ENCODE assay signal across 20 cellular contexts in the genomic region with DNA sequence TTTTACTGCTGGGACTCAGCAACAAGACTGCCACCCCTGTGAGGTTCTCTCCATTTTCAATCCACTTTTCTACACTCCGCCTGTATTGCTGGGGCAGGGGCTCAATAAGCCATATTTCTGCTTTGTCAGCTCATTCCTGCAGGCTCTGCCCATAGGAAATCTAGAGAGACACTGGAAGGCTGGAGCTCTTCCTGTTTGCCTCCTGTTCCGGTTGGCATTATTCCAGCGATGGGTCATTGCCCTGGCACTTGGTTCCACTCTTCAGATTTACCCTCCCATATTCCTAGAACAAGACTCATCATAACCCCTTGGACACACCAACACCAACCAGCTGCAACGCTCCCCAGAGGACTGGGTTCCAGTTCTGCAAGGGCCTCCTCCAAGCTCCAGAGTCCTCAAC.
A peak's percentile ranks its signal among the peaks of the same experiment; 100 is the strongest.
DNase-seq lines count a peak whose midpoint lies in the region; ATAC-seq and TF ChIP-seq lines count a peak whose summit lies in the region.
"Had no signal": no experiment of that assay in that cellular context is flagged by ENCODE, and none has a peak within 500 bp of the region (broad histone marks: within the 10 kb centered on the region; RNA-seq: fewer than 3 reads in every experiment).

No MANE protein-coding gene starts in this region.

- H3K36me3 ChIP-seq in SK-N-SH (replicated peaks in 1 of 2; ENCODE audit: control insufficient read depth in 1 of 2, insufficient read depth in 2 of 2, low read length in 1 of 2) (no peaks in the 10 kb centered on the region), transverse colon (no peaks in the 10 kb centered on the region)
- H3K36me3 ChIP-seq: left ventricle myocardium inferior had no signal

- H3K4me1 Mint-ChIP-seq in stimulated activated naive CD8-positive, alpha-beta T cell treated with anti-CD3 and anti-CD28 coated beads, Interleukin-15, amount 100 ng/mL, for 72 hours: no peaks in the 10 kb centered on the region
- H3K4me1 Mint-ChIP-seq: activated naive CD8-positive, alpha-beta T cell treated with anti-CD3 and anti-CD28 coated beads, Interleukin-2, amount 50 U/mL, for 24 hours; CD14-positive monocyte had no signal

- H3K4me1 ChIP-seq in SK-N-SH (ENCODE audit: control insufficient read depth in 1 of 2, insufficient read depth in 2 of 2, low read depth in 1 of 2, low read length in 1 of 2) (no peaks in the 10 kb centered on the region; a peak in 1 of 4 replicates), transverse colon (peaks cover 0 to 11% (median 8%) of the 10 kb centered on the region in 4 donors)
- H3K4me1 ChIP-seq: left ventricle myocardium inferior had no signal

- H3K27ac Mint-ChIP-seq in stimulated activated naive CD8-positive, alpha-beta T cell treated with anti-CD3 and anti-CD28 coated beads, Interleukin-15, amount 100 ng/mL, for 72 hours: no peak overlapping the region
- H3K27ac Mint-ChIP-seq: activated naive CD8-positive, alpha-beta T cell treated with anti-CD3 and anti-CD28 coated beads, Interleukin-2, amount 50 U/mL, for 24 hours; activated T-helper 2 cell treated with anti-CD3 and anti-CD28 coated beads, Interferon-gamma antibody, Interleukin-2, Interleukin-4, amounts not matched to agents 10 μg/mL and 5 μg/mL and 100 μg/mL, durations not matched to agents 14 hours and 24 hours and 36 hours; CD14-positive monocyte had no signal

- H3K9me3 Mint-ChIP-seq in stimulated activated naive CD8-positive, alpha-beta T cell treated with anti-CD3 and anti-CD28 coated beads, Interleukin-15, amount 100 ng/mL, for 72 hours: no peaks in the 10 kb centered on the region
- H3K9me3 Mint-ChIP-seq: activated naive CD8-positive, alpha-beta T cell treated with anti-CD3 and anti-CD28 coated beads, Interleukin-2, amount 50 U/mL, for 24 hours; activated T-helper 2 cell treated with anti-CD3 and anti-CD28 coated beads, Interferon-gamma antibody, Interleukin-2, Interleukin-4, amounts not matched to agents 10 μg/mL and 5 μg/mL and 100 μg/mL, durations not matched to agents 14 hours and 24 hours and 36 hours had no signal

- CTCF ChIA-PET in SK-N-SH (lab: Yijun Ruan, JAX): interaction anchor here (0.7 to 1.7 kb wide), 5 partner anchors 10 to 159 kb away, joined by 3 to 6 read pairs (median 3); no protein-coding TSS in a partner anchor

- H2AFZ ChIP-seq in SK-N-SH (ENCODE audit: low read depth): 0 out of 2 replicates have a peak overlapping the region, but pooled peaks have one; percentile 3

- intact Hi-C loops in transverse colon (cut with DNase I; ENCODE audit: low total_unique reads): no loop called here

- no peak overlapping the region for H3K27ac ChIP-seq in SK-N-SH (ENCODE audit: low read depth in 2 of 2, low read length in 1 of 2)
- H3K27ac ChIP-seq in transverse colon: no peak overlapping the region
- H3K27ac ChIP-seq: left ventricle myocardium inferior had no signal

- H3K27me3 ChIP-seq in SK-N-SH (ENCODE audit: insufficient read depth) (no peaks in the 10 kb centered on the region), transverse colon (no peaks in the 10 kb centered on the region)

- ATAC-seq in SK-N-SH treated with all-trans-retinoic acid at 6 μM for 48 hours (no peak), HG02571 (IDR thresholded peaks at IDR 0.05; ENCODE audit: unreplicated experiment) (no peak)
- no peak for ATAC-seq in stimulated activated naive CD8-positive, alpha-beta T cell treated with anti-CD3 and anti-CD28 coated beads, Interleukin-15, amount 100 ng/mL, for 72 hours
- ATAC-seq: activated CD4-positive, CD25-positive, alpha-beta regulatory T cell treated with anti-CD3 and anti-CD28 coated beads, Interleukin-2, amount 50 U/mL, for 24 hours; activated naive CD8-positive, alpha-beta T cell treated with anti-CD3 and anti-CD28 coated beads, Interleukin-2, amount 50 U/mL, for 24 hours; esophagus mucosa; right cardiac atrium had no signal

- H3K9me3 ChIP-seq in SK-N-SH: no peaks in the 10 kb centered on the region
- no peaks in the 10 kb centered on the region for H3K9me3 ChIP-seq in transverse colon

- TF ChIP-seq EP300 in SK-N-SH (IDR thresholded peaks at IDR 0.05; ENCODE audit: borderline replicate concordance in 1 of 2, low read depth in 1 of 2, low read length in 1 of 2) (no peak), transverse colon (IDR thresholded peaks at IDR 0.05; ENCODE audit: low read depth) (no peak)

- no peak for DNase-seq in SK-N-SH
- peak; percentile 41 for DNase-seq in NCI-H2196 (lab: John Stamatoyannopoulos, UW; ENCODE audit: unreplicated experiment)
- DNase-seq in cerebellar cortex (ENCODE audit: low spot score): peak; percentile 44
- DNase-seq in transverse colon: peak; percentile 8
- DNase-seq in stimulated activated naive CD8-positive, alpha-beta T cell treated with anti-CD3 and anti-CD28 coated beads, Interleukin-15, amount 100 ng/mL, for 72 hours: no peak
- DNase-seq in retina: no peak
- DNase-seq: activated naive CD8-positive, alpha-beta T cell treated with anti-CD3 and anti-CD28 coated beads, Interleukin-2, amount 50 U/mL, for 24 hours; Kasumi-1; left ventricle myocardium inferior; NCI-H146; occipital lobe; right cardiac atrium; stimulated activated naive CD4-positive, alpha-beta T cell treated with Interleukin-2 at 50 U/mL for 16 hours; trophoblast cell had no signal

- no peak for TF ChIP-seq RAD21 in SK-N-SH (IDR thresholded peaks at IDR 0.05; ENCODE audit: low read length)

- TF ChIP-seq CTCF in SK-N-SH (IDR thresholded peaks at IDR 0.05) (no peak), transverse colon (IDR thresholded peaks at IDR 0.05) (no peak)

- H3F3A ChIP-seq in SK-N-SH (replicated peaks; ENCODE audit: insufficient read depth): no peaks in the 10 kb centered on the region

- in situ Hi-C loops in transverse colon (cut with MboI; ENCODE audit: low pct_ligation_motif_present in 1 of 4, low pct_unique_long_range_greater_than_20kb in 1 of 4, low sequenced_read_pairs in 3 of 4): no loop called here

- WGBS in SK-N-SH (ENCODE audit: low lambda C conversion rate): 27% methylated on average over 4 of the region's 4 CpGs
- WGBS in transverse colon (ENCODE audit: low coverage in 1 of 2), 2 donors: 82 to 83% methylated on average over 3 to 4 of the region's 4 CpGs

- H3K4me3 ChIP-seq in SK-N-SH (ENCODE audit: low read depth in 2 of 2, low read length in 1 of 2): no peak overlapping the region
- no peak overlapping the region for H3K4me3 ChIP-seq in transverse colon
- H3K4me3 ChIP-seq: left ventricle myocardium inferior had no signal

- H3K9me2 ChIP-seq in SK-N-SH: no peaks in the 10 kb centered on the region

- no peak overlapping the region for H3K4me3 Mint-ChIP-seq in stimulated activated naive CD8-positive, alpha-beta T cell treated with anti-CD3 and anti-CD28 coated beads, Interleukin-15, amount 100 ng/mL, for 72 hours
- H3K4me3 Mint-ChIP-seq: activated naive CD8-positive, alpha-beta T cell treated with anti-CD3 and anti-CD28 coated beads, Interleukin-2, amount 50 U/mL, for 24 hours; CD14-positive monocyte had no signal

- H3K27me3 Mint-ChIP-seq in stimulated activated naive CD8-positive, alpha-beta T cell treated with anti-CD3 and anti-CD28 coated beads, Interleukin-15, amount 100 ng/mL, for 72 hours: peaks cover 7% of the 10 kb centered on the region

- no peak for TF ChIP-seq POLR2A in transverse colon (IDR thresholded peaks at IDR 0.05)

- H4K20me1 ChIP-seq in SK-N-SH (ENCODE audit: insufficient read depth): no peaks in the 10 kb centered on the region

- POLR2A ChIA-PET in SK-N-SH (lab: Yijun Ruan, JAX): no interaction called here

- no peak overlapping the region for H3K9ac ChIP-seq in SK-N-SH

- no peaks in the 10 kb centered on the region for H3K79me2 ChIP-seq in SK-N-SH (ENCODE audit: insufficient read depth)

- no peak overlapping the region for H3K4me2 ChIP-seq in SK-N-SH

TF ChIP-seq in SK-N-SH, 30 proteins besides CTCF, POLR2A, EP300 and RAD21 (continues in another document):
- TF ChIP-seq, protein P1, sequence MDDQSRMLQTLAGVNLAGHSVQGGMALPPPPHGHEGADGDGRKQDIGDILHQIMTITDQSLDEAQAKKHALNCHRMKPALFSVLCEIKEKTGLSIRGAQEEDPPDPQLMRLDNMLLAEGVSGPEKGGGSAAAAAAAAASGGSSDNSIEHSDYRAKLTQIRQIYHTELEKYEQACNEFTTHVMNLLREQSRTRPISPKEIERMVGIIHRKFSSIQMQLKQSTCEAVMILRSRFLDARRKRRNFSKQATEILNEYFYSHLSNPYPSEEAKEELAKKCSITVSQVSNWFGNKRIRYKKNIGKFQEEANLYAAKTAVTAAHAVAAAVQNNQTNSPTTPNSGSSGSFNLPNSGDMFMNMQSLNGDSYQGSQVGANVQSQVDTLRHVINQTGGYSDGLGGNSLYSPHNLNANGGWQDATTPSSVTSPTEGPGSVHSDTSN (IDR thresholded peaks at IDR 0.05): no peak

TF ChIP-seq in SK-N-SH treated with all-trans-retinoic acid at 6 μM for 48 hours, 23 proteins besides CTCF, POLR2A, EP300 and RAD21 (continues in another document):
- TF ChIP-seq, protein P2, sequence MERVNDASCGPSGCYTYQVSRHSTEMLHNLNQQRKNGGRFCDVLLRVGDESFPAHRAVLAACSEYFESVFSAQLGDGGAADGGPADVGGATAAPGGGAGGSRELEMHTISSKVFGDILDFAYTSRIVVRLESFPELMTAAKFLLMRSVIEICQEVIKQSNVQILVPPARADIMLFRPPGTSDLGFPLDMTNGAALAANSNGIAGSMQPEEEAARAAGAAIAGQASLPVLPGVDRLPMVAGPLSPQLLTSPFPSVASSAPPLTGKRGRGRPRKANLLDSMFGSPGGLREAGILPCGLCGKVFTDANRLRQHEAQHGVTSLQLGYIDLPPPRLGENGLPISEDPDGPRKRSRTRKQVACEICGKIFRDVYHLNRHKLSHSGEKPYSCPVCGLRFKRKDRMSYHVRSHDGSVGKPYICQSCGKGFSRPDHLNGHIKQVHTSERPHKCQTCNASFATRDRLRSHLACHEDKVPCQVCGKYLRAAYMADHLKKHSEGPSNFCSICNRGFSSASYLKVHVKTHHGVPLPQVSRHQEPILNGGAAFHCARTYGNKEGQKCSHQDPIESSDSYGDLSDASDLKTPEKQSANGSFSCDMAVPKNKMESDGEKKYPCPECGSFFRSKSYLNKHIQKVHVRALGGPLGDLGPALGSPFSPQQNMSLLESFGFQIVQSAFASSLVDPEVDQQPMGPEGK (CRISPR knock-in tag; IDR thresholded peaks at IDR 0.05; ENCODE audit: borderline replicate concordance): no peak
- no peak for TF ChIP-seq ZNF565 (CRISPR knock-in tag; conservative IDR thresholded peaks at IDR 0.05; ENCODE audit: low read depth)
- no peak for TF ChIP-seq CSDC2 (CRISPR knock-in tag; IDR thresholded peaks at IDR 0.05)
- no peak for TF ChIP-seq TOX (CRISPR knock-in tag; IDR thresholded peaks at IDR 0.05; ENCODE audit: borderline replicate concordance)

Comparison
In these comparisons a context has a peak if more than half of its experiments do, and no peak if none do; other contexts are left out.
1. DNase-seq: peak in NCI-H2196 (single experiment), cerebellar cortex (single experiment) and transverse colon (single experiment); none in SK-N-SH (single experiment), stimulated activated naive CD8-positive, alpha-beta T cell treated with anti-CD3 and anti-CD28 coated beads, Interleukin-15, amount 100 ng/mL, for 72 hours (0 of 2) and retina (single experiment).